In the genomic region with DNA sequence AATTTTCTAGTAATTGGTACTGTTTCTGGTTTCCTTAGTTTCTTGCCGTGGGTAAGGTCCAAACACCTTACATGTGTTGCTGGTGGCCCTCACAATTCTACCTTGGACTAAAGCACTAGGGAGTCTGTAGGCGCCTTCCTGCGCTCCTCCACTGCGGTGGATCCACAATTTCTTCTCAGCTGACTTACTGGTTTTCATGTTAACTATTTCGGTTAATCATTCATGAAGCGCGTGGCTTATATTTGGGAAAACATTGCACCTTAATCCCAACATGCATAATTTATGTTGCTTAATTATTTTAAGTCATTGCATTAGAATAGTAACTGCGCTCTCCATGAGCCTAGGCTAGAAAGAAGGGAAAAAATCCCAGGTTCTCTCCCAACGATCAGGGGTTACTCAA, we compare ENCODE assay signal across 8 cellular contexts. TPM values are rescaled to one million over a fixed set of nuclear protein-coding genes. Genes with fewer than 3 reads are reported as not detected.
DNase-seq lines count a peak whose midpoint lies in the region; ATAC-seq and TF ChIP-seq lines count a peak whose summit lies in the region.

No MANE protein-coding gene starts in this region.

- H3K36me3 ChIP-seq in heart right ventricle (no peaks in the 10 kb centered on the region), suprapubic skin (no peaks in the 10 kb centered on the region)

- H3K9me3 ChIP-seq in heart right ventricle, result no peaks in the 10 kb centered on the region
- no peaks in the 10 kb centered on the region for H3K9me3 ChIP-seq in suprapubic skin

- WGBS in heart right ventricle, 2 donors, result 12 to 14% methylated on average over 9 of the region's 9 CpGs
- 13% methylated on average over 9 of the region's 9 CpGs for WGBS in suprapubic skin

- peaks cover 7% of the 10 kb centered on the region for H3K36me3 Mint-ChIP-seq in activated naive CD8-positive, alpha-beta T cell treated with anti-CD3 and anti-CD28 coated beads, Interleukin-2, amount 10 ng/mL, durations not matched to agents 7 days and 5 days

- no peak for TF ChIP-seq CTCF in heart right ventricle (IDR thresholded peaks at IDR 0.05)
- no peak for TF ChIP-seq CTCF in suprapubic skin (IDR thresholded peaks at IDR 0.05)

- no peak for TF ChIP-seq EP300 in suprapubic skin (IDR thresholded peaks at IDR 0.05)

- no peak for ATAC-seq in heart right ventricle
- no peak for ATAC-seq in left cardiac atrium
- ATAC-seq in activated naive CD8-positive, alpha-beta T cell treated with anti-CD3 and anti-CD28 coated beads, Interleukin-2, amount 10 ng/mL, durations not matched to agents 7 days and 5 days (ENCODE audit: low read depth), result no peak
- no peak for ATAC-seq in GM19324 (IDR thresholded peaks at IDR 0.05; ENCODE audit: low FRiP score, unreplicated experiment)

- H3K27me3 ChIP-seq in heart right ventricle, result peaks cover 0 to 4% (median 0%) of the 10 kb centered on the region in 7 donors
- H3K27me3 ChIP-seq in suprapubic skin, result no peaks in the 10 kb centered on the region

- peak overlapping the region; percentile 97 for H3K27ac Mint-ChIP-seq in activated naive CD8-positive, alpha-beta T cell treated with anti-CD3 and anti-CD28 coated beads, Interleukin-2, amount 10 ng/mL, durations not matched to agents 7 days and 5 days

- H3K9me3 Mint-ChIP-seq in activated naive CD8-positive, alpha-beta T cell treated with anti-CD3 and anti-CD28 coated beads, Interleukin-2, amount 10 ng/mL, durations not matched to agents 7 days and 5 days, result no peaks in the 10 kb centered on the region

- H3K27ac ChIP-seq in heart right ventricle (peak overlapping the region; percentile 89 to 99 (median 96)), suprapubic skin (peak overlapping the region; percentile 98)

- H3K4me3 ChIP-seq in heart right ventricle, result peak overlapping the region; percentile 72 to 95 (median 89)
- H3K4me3 ChIP-seq in suprapubic skin, result peak overlapping the region; percentile 95

- H3K4me1 Mint-ChIP-seq in activated naive CD8-positive, alpha-beta T cell treated with anti-CD3 and anti-CD28 coated beads, Interleukin-2, amount 10 ng/mL, durations not matched to agents 7 days and 5 days, result peaks cover 21% of the 10 kb centered on the region

- H3K4me3 Mint-ChIP-seq in activated naive CD8-positive, alpha-beta T cell treated with anti-CD3 and anti-CD28 coated beads, Interleukin-2, amount 10 ng/mL, durations not matched to agents 7 days and 5 days, result peak overlapping the region; percentile 92

- H3K27me3 Mint-ChIP-seq in activated naive CD8-positive, alpha-beta T cell treated with anti-CD3 and anti-CD28 coated beads, Interleukin-2, amount 10 ng/mL, durations not matched to agents 7 days and 5 days, result peaks cover 18% of the 10 kb centered on the region

- POLR2A ChIA-PET in activated naive CD8-positive, alpha-beta T cell treated with anti-CD3 and anti-CD28 coated beads, Interleukin-2, amount 10 ng/mL, durations not matched to agents 7 days and 5 days (lab: Charles Lee), result interaction anchor here (1.0 to 1.8 kb wide), 2 partner anchors 32 to 36 kb away, joined by 3 to 6 read pairs; no protein-coding TSS in a partner anchor

- TF ChIP-seq POLR2A in suprapubic skin (IDR thresholded peaks at IDR 0.05), result no peak

- intact Hi-C loops in heart right ventricle (cut with DNase I), result loop anchor here in 9 of 10 donors (1.0 to 10.0 kb wide), 13 partner anchors 36 to 130 kb away; a partner anchor contains a TSS
- intact Hi-C loops in left cardiac atrium (cut with DNase I), result loop anchor here in 1 of 2 donors (2.0 kb wide), 1 partner anchor 66 kb away; no protein-coding TSS in a partner anchor

- peaks cover 7 to 62% (median 26%) of the 10 kb centered on the region in 9 donors for H3K4me1 ChIP-seq in heart right ventricle
- peaks cover 39% of the 10 kb centered on the region for H3K4me1 ChIP-seq in suprapubic skin

- DNase-seq in heart right ventricle, result no peak
- no peak for DNase-seq in left cardiac atrium
- DNase-seq in activated naive CD8-positive, alpha-beta T cell treated with anti-CD3 and anti-CD28 coated beads, Interleukin-2, amount 10 ng/mL, durations not matched to agents 7 days and 5 days, result no peak
- peak; percentile 63 for DNase-seq in kidney tubule cell (ENCODE audit: low spot score)
- DNase-seq in suprapubic skin (ENCODE audit: low spot score in 2 of 2), result no peak
- no peak for DNase-seq in activated CD8-positive, alpha-beta memory T cell treated with anti-CD3 and anti-CD28 coated beads, Interleukin-2, amount 50 U/mL, for 48 hours
- DNase-seq in CD1c-positive myeloid dendritic cell (ENCODE audit: extremely low spot score), result no peak

RNA-seq across cellular contexts. Expression of a gene that starts 37.7 kb away (rescaled TPM):
- total RNA-seq in heart right ventricle, result 10 to 100 TPM; 38.9 to 56.6 (median 47.3) TPM
- 10 to 100 TPM; 18.4 to 23.0 TPM for polyA plus RNA-seq in heart right ventricle
- 10 to 100 TPM; 34.8 to 45.5 TPM for total RNA-seq in left cardiac atrium
- total RNA-seq in activated naive CD8-positive, alpha-beta T cell treated with anti-CD3 and anti-CD28 coated beads, Interleukin-2, amount 10 ng/mL, durations not matched to agents 7 days and 5 days, result 10 to 100 TPM; 78.9 to 82.0 TPM
- total RNA-seq in suprapubic skin, result 100 to 1,000 TPM in 2 of 4 donors, 10 to 100 TPM in 2; 72.1 to 210 (median 99.6) TPM
